In genomic region chr14:49633650-49634546, GRCh38 we compare ENCODE assay signal across 1 cellular context.
TF ChIP-seq lines count a peak whose summit lies in the region.

No MANE protein-coding gene starts in this region.

TF ChIP-seq in HepG2, 621 proteins besides CTCF, POLR2A, EP300 and RAD21 (continued from another document and continues in another):
- no peak for TF ChIP-seq DMTF1 (CRISPR knock-in tag; IDR thresholded peaks at IDR 0.05)
- peak; percentile 84 for TF ChIP-seq AGO2 (optimal IDR thresholded peaks at IDR 0.05; ENCODE audit: low read depth, low read length)
- TF ChIP-seq THYN1 (CRISPR knock-in tag; IDR thresholded peaks at IDR 0.05; ENCODE audit: borderline replicate concordance, low read depth), result no peak
- no peak; the same call in none of the 2 replicates for TF ChIP-seq KAT7 (CRISPR knock-in tag; IDR thresholded peaks at IDR 0.05; ENCODE audit: borderline replicate concordance)
- TF ChIP-seq IKZF5 (CRISPR knock-in tag; IDR thresholded peaks at IDR 0.05), result peak; percentile 76
- peak; percentile 68; the same call in 1 of the 2 replicates for TF ChIP-seq TP53 (CRISPR knock-in tag; conservative IDR thresholded peaks at IDR 0.05)
- no peak for TF ChIP-seq USF2 (IDR thresholded peaks at IDR 0.05; ENCODE audit: low read depth, low read length)
- TF ChIP-seq USF2 (CRISPR knock-in tag; IDR thresholded peaks at IDR 0.05; ENCODE audit: borderline replicate concordance), result no peak; the same call in 1 of the 2 replicates
- no peak for TF ChIP-seq ZSCAN30 (CRISPR knock-in tag; IDR thresholded peaks at IDR 0.05)
- TF ChIP-seq ZNF546 (CRISPR knock-in tag; conservative IDR thresholded peaks at IDR 0.05), result no peak; the same call in 1 of the 2 replicates
- peak; percentile 29; the same call in 1 of the 2 replicates for TF ChIP-seq BCL6 (CRISPR knock-in tag; IDR thresholded peaks at IDR 0.05)
- TF ChIP-seq CCAR2 (optimal IDR thresholded peaks at IDR 0.05; ENCODE audit: low read depth, low read length), result no peak
- peak; percentile 74 for TF ChIP-seq PRMT3 (CRISPR knock-in tag; IDR thresholded peaks at IDR 0.05; ENCODE audit: borderline replicate concordance, low read depth)
- TF ChIP-seq IRF2 (CRISPR knock-in tag; IDR thresholded peaks at IDR 0.05), result peak; percentile 78
- TF ChIP-seq MYNN (CRISPR knock-in tag; IDR thresholded peaks at IDR 0.05; ENCODE audit: low read depth), result no peak; the same call in 1 of the 2 replicates
- TF ChIP-seq SRF (IDR thresholded peaks at IDR 0.05; ENCODE audit: low read depth, low read length), result no peak
- no peak for TF ChIP-seq ATRX (CRISPR knock-in tag; IDR thresholded peaks at IDR 0.05; ENCODE audit: borderline replicate concordance)
- TF ChIP-seq MEF2D (CRISPR knock-in tag; IDR thresholded peaks at IDR 0.05), result 0 out of 2 replicates have a peak, but pooled peaks have one; percentile 37
- no peak for TF ChIP-seq ZNF224 (CRISPR knock-in tag; IDR thresholded peaks at IDR 0.05)
- TF ChIP-seq TBL1XR1 (IDR thresholded peaks at IDR 0.05; ENCODE audit: borderline replicate concordance, low read length, partially characterized antibody), result no peak
- no peak for TF ChIP-seq RERE (CRISPR knock-in tag; IDR thresholded peaks at IDR 0.05; ENCODE audit: low read depth)
- TF ChIP-seq PLSCR1 (CRISPR knock-in tag; IDR thresholded peaks at IDR 0.05; ENCODE audit: borderline replicate concordance), result peak; percentile 88
- TF ChIP-seq KDM2A (CRISPR knock-in tag; IDR thresholded peaks at IDR 0.05; ENCODE audit: borderline replicate concordance, low read depth), result peak; percentile 91
- TF ChIP-seq ZNF260 (CRISPR knock-in tag; IDR thresholded peaks at IDR 0.05; ENCODE audit: borderline replicate concordance, low read depth), result no peak
- TF ChIP-seq ZNF761 (CRISPR knock-in tag; conservative IDR thresholded peaks at IDR 0.05), result peak; percentile 93
- no peak for TF ChIP-seq ZNF446 (CRISPR knock-in tag; IDR thresholded peaks at IDR 0.05)
- TF ChIP-seq TGIF2 (CRISPR knock-in tag; IDR thresholded peaks at IDR 0.05), result peak; percentile 81
- TF ChIP-seq ZNF646 (CRISPR knock-in tag; IDR thresholded peaks at IDR 0.05), result no peak
- no peak for TF ChIP-seq BRCA1 (CRISPR knock-in tag; IDR thresholded peaks at IDR 0.05)
- TF ChIP-seq ZIK1 (CRISPR knock-in tag; IDR thresholded peaks at IDR 0.05; ENCODE audit: borderline replicate concordance, low read depth), result peak; percentile 73; the same call in 1 of the 2 replicates
- TF ChIP-seq TBX2 (CRISPR knock-in tag; IDR thresholded peaks at IDR 0.05; ENCODE audit: borderline replicate concordance), result peak; percentile 6; the same call in 1 of the 2 replicates
- no peak for TF ChIP-seq HNF1A (IDR thresholded peaks at IDR 0.05; ENCODE audit: low read depth)
- peak; percentile 84 for TF ChIP-seq HNF1A (CRISPR knock-in tag; IDR thresholded peaks at IDR 0.05; ENCODE audit: borderline replicate concordance)
- peak; percentile 77; the same call in 1 of the 2 replicates for TF ChIP-seq ZNF580 (CRISPR knock-in tag; IDR thresholded peaks at IDR 0.05; ENCODE audit: borderline replicate concordance, low read depth)
